In genomic region chr13:97380696-97381095, GRCh38 we compare ENCODE assay signal across 24 cellular contexts. TPM values are rescaled to one million over a fixed set of nuclear protein-coding genes. Genes with fewer than 3 reads are reported as not detected.
A peak's percentile ranks its signal among the peaks of the same experiment; 100 is the strongest.
DNase-seq lines count a peak whose midpoint lies in the region; ATAC-seq and TF ChIP-seq lines count a peak whose summit lies in the region.
"Had no signal": no experiment of that assay in that cellular context is flagged by ENCODE, and none has a peak within 500 bp of the region (broad histone marks: within the 10 kb centered on the region; RNA-seq: fewer than 3 reads in every experiment).

No MANE protein-coding gene starts in this region.

- no peaks in the 10 kb centered on the region for H3K4me1 ChIP-seq in CD8-positive, alpha-beta T cell (ENCODE audit: insufficient read depth, low read length)
- H3K4me1 ChIP-seq in endodermal cell (ENCODE audit: control insufficient read depth, insufficient read depth, low read length) = no peaks in the 10 kb centered on the region
- H3K4me1 ChIP-seq: BLaER1 had no signal

- no peaks in the 10 kb centered on the region for H3K9me3 Mint-ChIP-seq in CD8-positive, alpha-beta T cell
- H3K9me3 Mint-ChIP-seq in brain (no peaks in the 10 kb centered on the region), endodermal cell (no peaks in the 10 kb centered on the region)
- H3K9me3 Mint-ChIP-seq in stimulated activated effector memory CD8-positive, alpha-beta T cell treated with anti-CD3 and anti-CD28 coated beads, Interleukin-12 subunit alpha, Interleukin-12 subunit beta, amount 100 ng/mL, for 72 hours = no peaks in the 10 kb centered on the region
- H3K9me3 Mint-ChIP-seq: CD4-positive, alpha-beta T cell had no signal

- no peak overlapping the region for H3K9ac ChIP-seq in endodermal cell (ENCODE audit: extremely low read depth, low read length, poor library complexity, severe bottlenecking)
- H3K9ac ChIP-seq: BLaER1, GM23248 had no signal

- no peaks in the 10 kb centered on the region for H3K27me3 Mint-ChIP-seq in CD8-positive, alpha-beta T cell (ENCODE audit: low read depth)
- H3K27me3 Mint-ChIP-seq in brain (no peaks in the 10 kb centered on the region), endodermal cell (ENCODE audit: insufficient read depth) (peaks cover 2% of the 10 kb centered on the region)
- H3K27me3 Mint-ChIP-seq: CD4-positive, alpha-beta T cell had no signal

- H3K27ac ChIP-seq in CD8-positive, alpha-beta T cell (ENCODE audit: low read depth, low read length) = no peak overlapping the region
- H3K27ac ChIP-seq in dorsolateral prefrontal cortex (peak overlapping the region in 38 of 59 donors; percentile 3 to 75 (median 36)), endodermal cell (ENCODE audit: low read depth, low read length) (no peak overlapping the region)
- H3K27ac ChIP-seq: BLaER1, GM23248, SK-N-MC had no signal

- H3K4me3 ChIP-seq in CD8-positive, alpha-beta T cell (ENCODE audit: low read depth, low read length) = no peak overlapping the region
- no peak overlapping the region for H3K4me3 ChIP-seq in dorsolateral prefrontal cortex
- H3K4me3 ChIP-seq in endodermal cell (ENCODE audit: low read length) = no peak overlapping the region
- H3K4me3 ChIP-seq: BLaER1, GM12878, GM23248, MG63, SK-N-MC had no signal

- peaks cover 49% of the 10 kb centered on the region for H3K36me3 Mint-ChIP-seq in CD8-positive, alpha-beta T cell
- peaks cover 40% of the 10 kb centered on the region for H3K36me3 Mint-ChIP-seq in brain
- peaks cover 40% of the 10 kb centered on the region for H3K36me3 Mint-ChIP-seq in stimulated activated effector memory CD8-positive, alpha-beta T cell treated with anti-CD3 and anti-CD28 coated beads, Interleukin-12 subunit alpha, Interleukin-12 subunit beta, amount 100 ng/mL, for 72 hours
- H3K36me3 Mint-ChIP-seq in endodermal cell (ENCODE audit: low read depth) = no peaks in the 10 kb centered on the region

- ATAC-seq in CD8-positive, alpha-beta T cell = no peak
- no peak for ATAC-seq in stimulated activated effector memory CD8-positive, alpha-beta T cell treated with anti-CD3 and anti-CD28 coated beads, Interleukin-12 subunit alpha, Interleukin-12 subunit beta, amount 100 ng/mL, for 72 hours
- ATAC-seq: GM12878 had no signal

- H3K27me3 ChIP-seq in CD8-positive, alpha-beta T cell (ENCODE audit: insufficient read depth, low read length) = no peaks in the 10 kb centered on the region
- H3K27me3 ChIP-seq in dorsolateral prefrontal cortex = no peaks in the 10 kb centered on the region
- no peaks in the 10 kb centered on the region for H3K27me3 ChIP-seq in endodermal cell (ENCODE audit: control insufficient read depth, insufficient read depth, low read length, poor library complexity, severe bottlenecking)
- H3K27me3 ChIP-seq: BLaER1, MG63 had no signal

- POLR2A ChIA-PET in CD8-positive, alpha-beta T cell (lab: Charles Lee) = no interaction called here

- peaks cover 7% of the 10 kb centered on the region for H3K4me1 Mint-ChIP-seq in CD8-positive, alpha-beta T cell (ENCODE audit: low read depth)
- H3K4me1 Mint-ChIP-seq in brain = no peaks in the 10 kb centered on the region
- peaks cover 10% of the 10 kb centered on the region for H3K4me1 Mint-ChIP-seq in stimulated activated effector memory CD8-positive, alpha-beta T cell treated with anti-CD3 and anti-CD28 coated beads, Interleukin-12 subunit alpha, Interleukin-12 subunit beta, amount 100 ng/mL, for 72 hours
- no peaks in the 10 kb centered on the region for H3K4me1 Mint-ChIP-seq in endodermal cell

- intact Hi-C loops in CD8-positive, alpha-beta T cell (cut with DNase I, micrococcal nuclease) = no loop called here
- intact Hi-C loops in dorsolateral prefrontal cortex (cut with DNase I) = no loop called here

- TF ChIP-seq CTCF in CD8-positive, alpha-beta T cell (IDR thresholded peaks at IDR 0.05) = no peak
- TF ChIP-seq CTCF in brain (conservative IDR thresholded peaks at IDR 0.05) (no peak), dorsolateral prefrontal cortex (IDR thresholded peaks at IDR 0.05 in 54 of 56, conservative IDR thresholded peaks at IDR 0.05 in 2 of 56; ENCODE audit: low read depth in 1 of 56, partially characterized antibody in 56 of 56) (no peak), endodermal cell (conservative IDR thresholded peaks at IDR 0.05) (no peak)

- WGBS in endodermal cell (ENCODE audit: insufficient coverage in 1 of 2, insufficient read length in 1 of 2), 2 experiments = 94 to 100% methylated on average over 2 to 6 of the region's 6 CpGs

- H3K4me3 Mint-ChIP-seq in CD8-positive, alpha-beta T cell = no peak overlapping the region
- H3K4me3 Mint-ChIP-seq in brain (peak overlapping the region in 1 of 5 experiments; percentile 19), endodermal cell (no peak overlapping the region)
- H3K4me3 Mint-ChIP-seq in stimulated activated effector memory CD8-positive, alpha-beta T cell treated with anti-CD3 and anti-CD28 coated beads, Interleukin-12 subunit alpha, Interleukin-12 subunit beta, amount 100 ng/mL, for 72 hours = no peak overlapping the region
- H3K4me3 Mint-ChIP-seq: CD4-positive, alpha-beta T cell had no signal

- no peaks in the 10 kb centered on the region for H3K36me3 ChIP-seq in CD8-positive, alpha-beta T cell (ENCODE audit: insufficient read depth, low read length)
- H3K36me3 ChIP-seq in endodermal cell (ENCODE audit: control insufficient read depth, insufficient read depth, low read length) = no peaks in the 10 kb centered on the region

- H3K27ac Mint-ChIP-seq in CD8-positive, alpha-beta T cell = peak overlapping the region; percentile 23
- H3K27ac Mint-ChIP-seq in brain (peak overlapping the region in 3 of 5 experiments; percentile 44 to 83 (median 59)), endodermal cell (no peak overlapping the region)
- H3K27ac Mint-ChIP-seq in stimulated activated effector memory CD8-positive, alpha-beta T cell treated with anti-CD3 and anti-CD28 coated beads, Interleukin-12 subunit alpha, Interleukin-12 subunit beta, amount 100 ng/mL, for 72 hours = peak overlapping the region; percentile 9
- H3K27ac Mint-ChIP-seq: CD4-positive, alpha-beta T cell had no signal

- H3K9me3 ChIP-seq in CD8-positive, alpha-beta T cell (ENCODE audit: low read length) = no peaks in the 10 kb centered on the region
- no peaks in the 10 kb centered on the region for H3K9me3 ChIP-seq in endodermal cell (ENCODE audit: control insufficient read depth, low read length)
- H3K9me3 ChIP-seq: BLaER1, MG63 had no signal

- DNase-seq in CD8-positive, alpha-beta T cell = no peak
- DNase-seq in dorsolateral prefrontal cortex (peak in 1 of 10 donors; percentile 53), OCI-M2 (lab: John Stamatoyannopoulos, UW; ENCODE audit: unreplicated experiment) (no peak), SHP77 (lab: John Stamatoyannopoulos, UW) (no peak), endodermal cell (no peak)
- DNase-seq in stimulated activated effector memory CD8-positive, alpha-beta T cell treated with anti-CD3 and anti-CD28 coated beads, Interleukin-12 subunit alpha, Interleukin-12 subunit beta, amount 100 ng/mL, for 72 hours (ENCODE audit: low spot score in 2 of 2) = no peak
- DNase-seq: CD4-positive, alpha-beta T cell; COR-L47; GDM1; GM23248; H7; KBM-7; MG63; NCI-H2029 treated with DMSO at 0.1 percent for 48 hours; NCI-H446 treated with DMSO at 0.1 percent for 48 hours; NCI-H526; NCI-H82; NK-92 treated with Interleukin-12 subunit alpha and Interleukin-12 subunit beta, amount 100 ng/mL, for 24 hours; RPMI8226; SHP77 treated with DMSO at 0.1 percent for 48 hours had no signal

- CTCF ChIA-PET in CD8-positive, alpha-beta T cell (lab: Charles Lee) = no interaction called here

RNA-seq across cellular contexts. Expression of gene RAP2A, which starts 53.3 kb away (rescaled TPM):
- 10 to 100 TPM in 1 of 2 experiments, 1 to 10 TPM in 1; 9.8 to 12.0 TPM for total RNA-seq in CD8-positive, alpha-beta T cell
- polyA plus RNA-seq in brain (ENCODE audit: insufficient read depth, low read depth, low replicate concordance) = 15.3 TPM
- total RNA-seq in dorsolateral prefrontal cortex (100 to 1,000 TPM in 116 of 120 experiments, 10 to 100 TPM in 4; 88.1 to 180 (median 141) TPM), endodermal cell (10 to 100 TPM; 76.7 to 83.9 TPM)
- 28.8 TPM for polyA plus RNA-seq in endodermal cell (2013, experiment 1 of 2)
- polyA plus RNA-seq in endodermal cell (2013, experiment 2 of 2) = 31.4 TPM

Comparison
In these comparisons a context has a peak if more than half of its experiments do, and no peak if none do; other contexts are left out.
1. H3K27ac ChIP-seq: peak in dorsolateral prefrontal cortex (38 of 59); none in CD8-positive, alpha-beta T cell (single experiment) and endodermal cell (single experiment).
2. RNA of gene RAP2A, which starts 53.3 kb away (total RNA-seq): 88.1 to 180 TPM in dorsolateral prefrontal cortex and 76.7 to 83.9 TPM in endodermal cell; 9.8 to 12.0 TPM in CD8-positive, alpha-beta T cell; every median in the first group is over 4 times any median in the second.